Comparison of ENCODE assay signal across 1 cellular context in the genomic region with DNA sequence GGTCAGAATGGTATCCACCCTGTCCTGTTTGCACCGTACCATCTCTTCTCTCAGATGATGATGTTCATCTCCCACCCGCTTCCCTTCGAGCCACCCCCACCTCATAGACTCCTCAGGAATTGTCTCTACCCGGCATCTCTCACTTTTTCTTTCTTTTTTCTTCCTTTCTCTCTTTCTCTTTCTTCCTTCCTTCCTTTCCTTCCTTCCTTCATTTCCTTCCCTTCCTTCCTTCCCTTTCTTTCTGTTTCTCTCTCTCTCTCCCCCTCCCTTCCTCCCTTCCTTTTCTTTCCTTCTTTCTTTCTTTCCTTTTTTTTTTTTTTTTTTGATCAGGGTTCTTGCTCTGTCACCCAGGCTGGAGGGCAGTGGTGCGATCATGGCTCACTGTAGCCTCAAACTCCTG.
TF ChIP-seq lines count a peak whose summit lies in the region.

No MANE protein-coding gene starts in this region.

TF ChIP-seq in K562, 482 proteins besides CTCF, POLR2A, EP300 and RAD21 (continued from another document):
- no peak for TF ChIP-seq CTCFL (IDR thresholded peaks at IDR 0.05; ENCODE audit: borderline replicate concordance, insufficient read depth, low read depth, low read length, poor library complexity, severe bottlenecking)
- no peak for TF ChIP-seq EP400 (IDR thresholded peaks at IDR 0.05)
- TF ChIP-seq MCM7 (IDR thresholded peaks at IDR 0.05), result 0 out of 4 replicates have a peak, but pooled peaks of 1 of the 2 experiments have one; percentile 29
- no peak for TF ChIP-seq GTF2E2 (tag; IDR thresholded peaks at IDR 0.05)
- no peak for TF ChIP-seq ZSCAN29 (IDR thresholded peaks at IDR 0.05)
- TF ChIP-seq HMG20B (CRISPR knock-in tag; IDR thresholded peaks at IDR 0.05), result no peak
- no peak for TF ChIP-seq ATF2 (CRISPR knock-in tag; IDR thresholded peaks at IDR 0.05)
- TF ChIP-seq, protein P1, sequence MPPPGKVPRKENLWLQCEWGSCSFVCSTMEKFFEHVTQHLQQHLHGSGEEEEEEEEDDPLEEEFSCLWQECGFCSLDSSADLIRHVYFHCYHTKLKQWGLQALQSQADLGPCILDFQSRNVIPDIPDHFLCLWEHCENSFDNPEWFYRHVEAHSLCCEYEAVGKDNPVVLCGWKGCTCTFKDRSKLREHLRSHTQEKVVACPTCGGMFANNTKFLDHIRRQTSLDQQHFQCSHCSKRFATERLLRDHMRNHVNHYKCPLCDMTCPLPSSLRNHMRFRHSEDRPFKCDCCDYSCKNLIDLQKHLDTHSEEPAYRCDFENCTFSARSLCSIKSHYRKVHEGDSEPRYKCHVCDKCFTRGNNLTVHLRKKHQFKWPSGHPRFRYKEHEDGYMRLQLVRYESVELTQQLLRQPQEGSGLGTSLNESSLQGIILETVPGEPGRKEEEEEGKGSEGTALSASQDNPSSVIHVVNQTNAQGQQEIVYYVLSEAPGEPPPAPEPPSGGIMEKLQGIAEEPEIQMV (tag; conservative IDR thresholded peaks at IDR 0.05; ENCODE audit: low read depth), result peak; percentile 59; the same call in 1 of the 2 replicates
- no peak for TF ChIP-seq LEF1 (IDR thresholded peaks at IDR 0.05)
- no peak for TF ChIP-seq ZNF583 (CRISPR knock-in tag; IDR thresholded peaks at IDR 0.05)
- no peak for TF ChIP-seq ZBTB1 (CRISPR knock-in tag; IDR thresholded peaks at IDR 0.05; ENCODE audit: borderline replicate concordance, low read depth)
- no peak for TF ChIP-seq GMEB1 (CRISPR knock-in tag; IDR thresholded peaks at IDR 0.05)
- no peak for TF ChIP-seq SAP30 (IDR thresholded peaks at IDR 0.05; ENCODE audit: borderline replicate concordance, insufficient read depth, low read depth, low read length, poor library complexity, severe bottlenecking)
- no peak for TF ChIP-seq FOS (IDR thresholded peaks at IDR 0.05; ENCODE audit: extremely low read depth, insufficient read length)
- TF ChIP-seq HDAC8 (tag; IDR thresholded peaks at IDR 0.05), result no peak
- TF ChIP-seq SMARCE1 (IDR thresholded peaks at IDR 0.05), result 0 out of 2 replicates have a peak, but pooled peaks have one; percentile 8
- TF ChIP-seq ZBTB17 (CRISPR knock-in tag; IDR thresholded peaks at IDR 0.05), result no peak
- no peak for TF ChIP-seq TAF15 (IDR thresholded peaks at IDR 0.05; ENCODE audit: low read depth, low read length)
- TF ChIP-seq TARDBP (IDR thresholded peaks at IDR 0.05), result no peak
- TF ChIP-seq OTX1 (CRISPR knock-in tag; IDR thresholded peaks at IDR 0.05), result 0 out of 2 replicates have a peak, but pooled peaks have one; percentile 50
